In the genomic region with DNA sequence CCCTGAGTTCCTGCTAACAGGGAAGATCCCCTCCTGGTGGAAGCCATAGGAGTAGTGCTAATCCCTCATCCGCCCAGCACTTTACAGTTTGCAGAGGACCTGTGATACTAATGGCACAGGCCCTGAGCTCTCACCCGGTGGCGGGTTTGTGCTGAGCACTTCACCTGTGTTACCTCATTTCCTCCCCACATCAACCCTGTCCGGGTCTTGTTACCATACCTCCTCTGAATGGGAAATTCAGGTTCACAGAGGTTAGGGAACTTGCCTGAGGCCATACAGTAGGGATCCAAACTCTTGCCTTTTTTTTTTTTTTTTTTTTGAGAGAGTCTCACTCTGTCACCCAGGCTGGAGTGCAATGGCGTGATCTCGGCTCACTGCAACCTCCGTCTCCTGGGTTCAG, we compare ENCODE assay signal across 1 cellular context.
TF ChIP-seq lines count a peak whose summit lies in the region.

No MANE protein-coding gene starts in this region.

TF ChIP-seq in GM23338, 12 proteins besides CTCF, POLR2A, EP300 and RAD21 (continued from another document):
- TF ChIP-seq, protein P1, sequence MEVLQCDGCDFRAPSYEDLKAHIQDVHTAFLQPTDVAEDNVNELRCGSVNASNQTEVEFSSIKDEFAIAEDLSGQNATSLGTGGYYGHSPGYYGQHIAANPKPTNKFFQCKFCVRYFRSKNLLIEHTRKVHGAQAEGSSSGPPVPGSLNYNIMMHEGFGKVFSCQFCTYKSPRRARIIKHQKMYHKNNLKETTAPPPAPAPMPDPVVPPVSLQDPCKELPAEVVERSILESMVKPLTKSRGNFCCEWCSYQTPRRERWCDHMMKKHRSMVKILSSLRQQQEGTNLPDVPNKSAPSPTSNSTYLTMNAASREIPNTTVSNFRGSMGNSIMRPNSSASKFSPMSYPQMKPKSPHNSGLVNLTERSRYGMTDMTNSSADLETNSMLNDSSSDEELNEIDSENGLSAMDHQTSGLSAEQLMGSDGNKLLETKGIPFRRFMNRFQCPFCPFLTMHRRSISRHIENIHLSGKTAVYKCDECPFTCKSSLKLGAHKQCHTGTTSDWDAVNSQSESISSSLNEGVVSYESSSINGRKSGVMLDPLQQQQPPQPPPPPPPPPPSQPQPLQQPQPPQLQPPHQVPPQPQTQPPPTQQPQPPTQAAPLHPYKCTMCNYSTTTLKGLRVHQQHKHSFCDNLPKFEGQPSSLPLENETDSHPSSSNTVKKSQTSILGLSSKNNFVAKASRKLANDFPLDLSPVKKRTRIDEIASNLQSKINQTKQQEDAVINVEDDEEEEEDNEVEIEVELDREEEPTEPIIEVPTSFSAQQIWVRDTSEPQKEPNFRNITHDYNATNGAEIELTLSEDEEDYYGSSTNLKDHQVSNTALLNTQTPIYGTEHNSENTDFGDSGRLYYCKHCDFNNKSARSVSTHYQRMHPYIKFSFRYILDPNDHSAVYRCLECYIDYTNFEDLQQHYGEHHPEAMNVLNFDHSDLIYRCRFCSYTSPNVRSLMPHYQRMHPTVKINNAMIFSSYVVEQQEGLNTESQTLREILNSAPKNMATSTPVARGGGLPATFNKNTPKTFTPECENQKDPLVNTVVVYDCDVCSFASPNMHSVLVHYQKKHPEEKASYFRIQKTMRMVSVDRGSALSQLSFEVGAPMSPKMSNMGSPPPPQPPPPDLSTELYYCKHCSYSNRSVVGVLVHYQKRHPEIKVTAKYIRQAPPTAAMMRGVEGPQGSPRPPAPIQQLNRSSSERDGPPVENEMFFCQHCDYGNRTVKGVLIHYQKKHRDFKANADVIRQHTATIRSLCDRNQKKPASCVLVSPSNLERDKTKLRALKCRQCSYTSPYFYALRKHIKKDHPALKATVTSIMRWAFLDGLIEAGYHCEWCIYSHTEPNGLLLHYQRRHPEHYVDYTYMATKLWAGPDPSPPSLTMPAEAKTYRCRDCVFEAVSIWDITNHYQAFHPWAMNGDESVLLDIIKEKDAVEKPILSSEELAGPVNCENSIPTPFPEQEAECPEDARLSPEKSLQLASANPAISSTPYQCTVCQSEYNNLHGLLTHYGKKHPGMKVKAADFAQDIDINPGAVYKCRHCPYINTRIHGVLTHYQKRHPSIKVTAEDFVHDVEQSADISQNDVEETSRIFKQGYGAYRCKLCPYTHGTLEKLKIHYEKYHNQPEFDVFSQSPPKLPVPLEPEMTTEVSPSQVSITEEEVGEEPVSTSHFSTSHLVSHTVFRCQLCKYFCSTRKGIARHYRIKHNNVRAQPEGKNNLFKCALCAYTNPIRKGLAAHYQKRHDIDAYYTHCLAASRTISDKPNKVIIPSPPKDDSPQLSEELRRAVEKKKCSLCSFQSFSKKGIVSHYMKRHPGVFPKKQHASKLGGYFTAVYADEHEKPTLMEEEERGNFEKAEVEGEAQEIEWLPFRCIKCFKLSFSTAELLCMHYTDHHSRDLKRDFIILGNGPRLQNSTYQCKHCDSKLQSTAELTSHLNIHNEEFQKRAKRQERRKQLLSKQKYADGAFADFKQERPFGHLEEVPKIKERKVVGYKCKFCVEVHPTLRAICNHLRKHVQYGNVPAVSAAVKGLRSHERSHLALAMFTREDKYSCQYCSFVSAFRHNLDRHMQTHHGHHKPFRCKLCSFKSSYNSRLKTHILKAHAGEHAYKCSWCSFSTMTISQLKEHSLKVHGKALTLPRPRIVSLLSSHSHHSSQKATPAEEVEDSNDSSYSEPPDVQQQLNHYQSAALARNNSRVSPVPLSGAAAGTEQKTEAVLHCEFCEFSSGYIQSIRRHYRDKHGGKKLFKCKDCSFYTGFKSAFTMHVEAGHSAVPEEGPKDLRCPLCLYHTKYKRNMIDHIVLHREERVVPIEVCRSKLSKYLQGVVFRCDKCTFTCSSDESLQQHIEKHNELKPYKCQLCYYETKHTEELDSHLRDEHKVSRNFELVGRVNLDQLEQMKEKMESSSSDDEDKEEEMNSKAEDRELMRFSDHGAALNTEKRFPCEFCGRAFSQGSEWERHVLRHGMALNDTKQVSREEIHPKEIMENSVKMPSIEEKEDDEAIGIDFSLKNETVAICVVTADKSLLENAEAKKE (CRISPR knock-in tag; IDR thresholded peaks at IDR 0.05) = no peak
- no peak for TF ChIP-seq ZNF114 (CRISPR knock-in tag; IDR thresholded peaks at IDR 0.05)
- TF ChIP-seq, protein P2, sequence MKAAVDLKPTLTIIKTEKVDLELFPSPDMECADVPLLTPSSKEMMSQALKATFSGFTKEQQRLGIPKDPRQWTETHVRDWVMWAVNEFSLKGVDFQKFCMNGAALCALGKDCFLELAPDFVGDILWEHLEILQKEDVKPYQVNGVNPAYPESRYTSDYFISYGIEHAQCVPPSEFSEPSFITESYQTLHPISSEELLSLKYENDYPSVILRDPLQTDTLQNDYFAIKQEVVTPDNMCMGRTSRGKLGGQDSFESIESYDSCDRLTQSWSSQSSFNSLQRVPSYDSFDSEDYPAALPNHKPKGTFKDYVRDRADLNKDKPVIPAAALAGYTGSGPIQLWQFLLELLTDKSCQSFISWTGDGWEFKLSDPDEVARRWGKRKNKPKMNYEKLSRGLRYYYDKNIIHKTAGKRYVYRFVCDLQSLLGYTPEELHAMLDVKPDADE (IDR thresholded peaks at IDR 0.05) = no peak
